In the genomic region with DNA sequence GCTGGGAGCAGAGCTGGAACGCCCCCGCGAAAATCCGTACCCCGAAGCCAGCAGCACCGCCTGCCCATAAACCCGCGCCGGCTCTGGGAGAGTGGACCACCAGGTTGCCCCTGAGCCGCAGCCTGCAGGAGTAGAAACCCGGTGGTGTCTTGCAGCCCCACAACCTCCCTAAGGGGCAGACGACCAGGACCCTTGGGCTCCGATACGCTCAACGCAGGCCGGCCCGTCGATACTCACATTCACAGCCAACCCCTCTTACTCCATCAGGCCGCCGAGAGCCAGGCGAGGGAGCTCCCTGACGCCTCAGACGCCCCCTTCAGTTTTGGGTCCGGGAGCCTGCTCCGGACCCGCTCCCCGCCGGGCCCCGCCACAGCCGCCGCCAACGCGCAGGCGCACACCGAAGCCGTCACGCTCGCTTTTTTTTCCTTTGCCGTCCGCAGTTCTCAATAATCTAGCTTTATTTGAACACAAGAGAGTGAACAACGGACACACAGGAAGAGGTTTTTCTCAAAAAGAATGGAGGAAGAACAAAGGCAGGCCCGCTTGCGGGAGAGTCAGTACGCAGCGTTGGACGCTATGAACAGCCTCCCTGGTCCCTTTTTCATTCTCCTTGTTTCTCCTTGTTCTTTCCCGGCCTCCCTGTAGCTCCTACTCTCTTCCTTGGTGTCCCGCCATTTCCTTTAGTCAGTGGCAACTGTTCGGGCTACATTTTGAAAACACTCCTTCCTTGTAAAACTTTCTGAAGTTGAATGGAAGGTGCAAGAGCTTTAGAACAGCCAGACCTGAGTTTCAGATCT, we compare ENCODE assay signal across 8 cellular contexts. TPM values are rescaled to one million over a fixed set of nuclear protein-coding genes. Genes with fewer than 3 reads are reported as not detected.
DNase-seq lines count a peak whose midpoint lies in the region; ATAC-seq and TF ChIP-seq lines count a peak whose summit lies in the region.

A gene (minus strand): TSS at position 399 of the 797 bp plus-strand sequence. CDS start 18,852 bp downstream, outside the sequence.

- DNase-seq in CD1c-positive myeloid dendritic cell (ENCODE audit: extremely low spot score) (peak; percentile 95), Panc1 (ENCODE audit: low read depth, low spot score) (peak; percentile 73)
- DNase-seq in activated T-cell treated with anti-CD3 and anti-CD28 coated beads, Interleukin-2, amount 50 U/mL, for 4 hours = peak; percentile 80
- peak; percentile 68 to 79 for DNase-seq in stimulated activated CD8-positive, alpha-beta memory T cell treated with anti-CD3 and anti-CD28 coated beads, Interleukin-7, amount 100 ng/mL, for 1 hour (ENCODE audit: low read depth in 2 of 2)

- no peaks in the 10 kb centered on the region for H3K9me3 Mint-ChIP-seq in activated T-cell treated with anti-CD3 and anti-CD28 coated beads, Interleukin-2, amount 50 U/mL, for 4 hours

- H3K4me1 ChIP-seq in KMS-11 (ENCODE audit: low read depth, poor library complexity, severe bottlenecking) = peaks cover 23% of the 10 kb centered on the region
- H3K4me1 ChIP-seq in Panc1 (ENCODE audit: control insufficient read depth, insufficient read depth, low read length) = peaks cover 13% of the 10 kb centered on the region
- peaks cover 18% of the 10 kb centered on the region for H3K4me1 ChIP-seq in mucosa of stomach (ENCODE audit: control insufficient read depth, insufficient read depth, low read length)

- peak within 1 kb of the TSS; percentile 99 for H3K4me3 Mint-ChIP-seq in activated T-cell treated with anti-CD3 and anti-CD28 coated beads, Interleukin-2, amount 50 U/mL, for 4 hours

- peak within 1 kb of the TSS; percentile 95 for H3K4me2 ChIP-seq in KMS-11

- intact Hi-C loops in Panc1 (cut with micrococcal nuclease; ENCODE audit: unreplicated experiment) = no loop called here

- TF ChIP-seq CTCF in KMS-11 (conservative IDR thresholded peaks at IDR 0.05; ENCODE audit: low read depth, low read length) (no peak), Panc1 (IDR thresholded peaks at IDR 0.05) (no peak)

- H4K20me1 ChIP-seq in KMS-11 (ENCODE audit: insufficient read depth) = no peaks in the 10 kb centered on the region

- in situ Hi-C loops in Panc1 (cut with HindIII; ENCODE audit: low pct_unique_long_range_greater_than_20kb, low sequenced_read_pairs) = no loop called here

- peaks cover 54% of the 10 kb centered on the region for H3K4me1 Mint-ChIP-seq in activated T-cell treated with anti-CD3 and anti-CD28 coated beads, Interleukin-2, amount 50 U/mL, for 4 hours (ENCODE audit: low read depth)

- no peaks in the 10 kb centered on the region for H3K9me3 ChIP-seq in Panc1 (ENCODE audit: control insufficient read depth, insufficient read depth, low read depth, low read length)
- no peaks in the 10 kb centered on the region for H3K9me3 ChIP-seq in mucosa of stomach (ENCODE audit: control insufficient read depth, low read length)

- no peaks in the 10 kb centered on the region for H3K36me3 ChIP-seq in KMS-11 (ENCODE audit: insufficient read depth)
- H3K36me3 ChIP-seq in Panc1 (ENCODE audit: control insufficient read depth, insufficient read depth, low read length) = peaks cover 2% of the 10 kb centered on the region; the same call in 1 of the 2 replicates
- H3K36me3 ChIP-seq in mucosa of stomach (ENCODE audit: control insufficient read depth, insufficient read depth, low read length) = no peaks in the 10 kb centered on the region

- peak within 1 kb of the TSS; percentile 93 for H2AFZ ChIP-seq in KMS-11 (ENCODE audit: low read depth)

- H3K27me3 Mint-ChIP-seq in activated T-cell treated with anti-CD3 and anti-CD28 coated beads, Interleukin-2, amount 50 U/mL, for 4 hours (ENCODE audit: low read depth) = no peaks in the 10 kb centered on the region

- peaks cover 5% of the 10 kb centered on the region for H3K36me3 Mint-ChIP-seq in activated T-cell treated with anti-CD3 and anti-CD28 coated beads, Interleukin-2, amount 50 U/mL, for 4 hours (ENCODE audit: insufficient read depth)

- peak within 1 kb of the TSS; percentile 30 for H3K4me3 ChIP-seq in KMS-11 (IDR thresholded peaks at IDR 0.05; ENCODE audit: insufficient read depth, low read depth, low read length)
- H3K4me3 ChIP-seq in Panc1 (ENCODE audit: low read depth in 2 of 2, low read length in 2 of 2) = peak within 1 kb of the TSS; percentile 90 to 97
- H3K4me3 ChIP-seq in mucosa of stomach (ENCODE audit: low read length) = peak within 1 kb of the TSS; percentile 94

- H3K9ac ChIP-seq in KMS-11 = peak within 1 kb of the TSS; percentile 81
- H3K9ac ChIP-seq in mucosa of stomach (ENCODE audit: low read length) = peak within 1 kb of the TSS; percentile 95

- no TSS peak for BruUV-seq in Panc1 (replicated peaks; lab: Mats Ljungman, UMichigan)

- H3K79me2 ChIP-seq in KMS-11 (ENCODE audit: insufficient read depth, low read depth) = peaks cover 18% of the 10 kb centered on the region; the same call in 1 of the 2 replicates

- no peaks in the 10 kb centered on the region for H3K27me3 ChIP-seq in KMS-11 (ENCODE audit: insufficient read depth, low read depth)
- H3K27me3 ChIP-seq in Panc1 (ENCODE audit: control insufficient read depth, insufficient read depth, low read length) = no peaks in the 10 kb centered on the region
- H3K27me3 ChIP-seq in mucosa of stomach (ENCODE audit: control insufficient read depth, insufficient read depth, low read length) = no peaks in the 10 kb centered on the region

- CTCF ChIA-PET in Panc1 (lab: Charles Lee) = no interaction called here

- peak; percentile 36 for ATAC-seq in GM21367 (IDR thresholded peaks at IDR 0.05; ENCODE audit: unreplicated experiment)
- peak; percentile 68 for ATAC-seq in Panc1
- peak; percentile 58 to 71 for ATAC-seq in activated T-cell treated with anti-CD3 and anti-CD28 coated beads, Interleukin-2, amount 50 U/mL, for 4 hours
- ATAC-seq in esophagus mucosa = peak; percentile 72

- H3K27ac ChIP-seq in KMS-11 = peak within 1 kb of the TSS; percentile 83
- peak within 1 kb of the TSS; percentile 100 for H3K27ac ChIP-seq in Panc1 (ENCODE audit: low read length)

- POLR2A ChIA-PET in Panc1 (lab: Charles Lee) = interaction anchor here (0.6 kb wide), 4 partner anchors 8 to 186 kb away, joined by 3 read pairs; no protein-coding TSS in a partner anchor

RNA-seq across cellular contexts. Expression of the gene that starts here (rescaled TPM):
- 64.3 TPM for total RNA-seq in Panc1 (2021; ENCODE audit: unreplicated experiment)
- 22.6 TPM for polyA plus RNA-seq in Panc1 (2012; ENCODE audit: insufficient read length)
- 10 to 100 TPM; 40.9 to 42.5 (median 41.4) TPM for total RNA-seq in activated T-cell treated with anti-CD3 and anti-CD28 coated beads, Interleukin-2, amount 50 U/mL, for 4 hours
- total RNA-seq in esophagus mucosa = 23.0 TPM

Comparison
In these comparisons a context has a peak if more than half of its experiments do, and no peak if none do; other contexts are left out.
1. Peak in every context shown above with its lines: DNase-seq, ATAC-seq, H3K4me3 ChIP-seq and H3K27ac ChIP-seq.
2. H3K4me3 ChIP-seq: peak in every context shown above with its lines; median percentile 94 in mucosa of stomach; 94 in Panc1; 30 in KMS-11.